Comparison of ENCODE assay signal across 1 cellular context in the genomic region with DNA sequence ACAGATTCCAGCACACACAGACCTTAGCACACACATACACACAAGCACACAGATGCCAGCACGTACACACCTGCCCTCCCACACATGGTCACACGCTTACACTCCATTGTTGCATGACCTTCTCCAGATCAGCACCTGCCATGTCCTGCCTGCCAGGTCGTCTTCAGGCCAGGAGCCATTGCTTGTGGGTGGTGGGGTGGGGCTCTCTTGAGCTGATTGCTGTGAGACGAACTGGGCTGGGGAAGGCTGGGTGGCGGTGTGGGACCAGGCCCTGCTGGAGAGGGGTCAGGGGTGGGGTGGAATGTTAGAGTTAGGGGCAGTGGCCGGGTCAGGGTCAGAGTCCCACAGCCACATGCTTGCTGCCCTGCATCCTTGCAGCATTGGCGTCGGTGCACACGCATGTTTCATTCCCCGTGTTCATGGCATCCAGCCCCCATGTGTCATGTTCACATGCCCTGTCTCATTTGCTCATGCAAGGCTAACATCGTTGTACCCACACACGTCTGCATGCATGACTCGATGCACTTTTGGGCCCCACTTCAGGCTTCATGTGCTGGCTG.
TF ChIP-seq lines count a peak whose summit lies in the region.

No MANE protein-coding gene starts in this region.

TF ChIP-seq in HEK293, 187 proteins besides CTCF, POLR2A, EP300 and RAD21 (continued from another document):
- TF ChIP-seq ZNF600 (tag by site-specific recombination; IDR thresholded peaks at IDR 0.05) (peak; percentile 77), EGR2 (tag by site-specific recombination; IDR thresholded peaks at IDR 0.05; ENCODE audit: low read depth) (peak; percentile 14; the same call in 1 of the 2 replicates)
